Comparison of ENCODE assay signal across 1 cellular context in genomic region chr3:13370609-13371008, GRCh38.
TF ChIP-seq lines count a peak whose summit lies in the region.

No MANE protein-coding gene starts in this region.

TF ChIP-seq in WTC11, 78 proteins besides CTCF, POLR2A, EP300 and RAD21 (continued from another document):
- TF ChIP-seq FOXP4 (CRISPR knock-in tag; IDR thresholded peaks at IDR 0.05) (no peak), SP1 (CRISPR knock-in tag; conservative IDR thresholded peaks at IDR 0.05) (no peak), E2F1 (CRISPR knock-in tag; IDR thresholded peaks at IDR 0.05) (no peak), ZNF281 (CRISPR knock-in tag; IDR thresholded peaks at IDR 0.05) (no peak), ZNF263 (CRISPR knock-in tag; IDR thresholded peaks at IDR 0.05; ENCODE audit: low read depth) (no peak), ZNF671 (CRISPR knock-in tag; IDR thresholded peaks at IDR 0.05) (no peak), E2F5 (CRISPR knock-in tag; IDR thresholded peaks at IDR 0.05) (no peak), PREB (CRISPR knock-in tag; IDR thresholded peaks at IDR 0.05; ENCODE audit: borderline replicate concordance) (no peak), GRHL2 (CRISPR knock-in tag; IDR thresholded peaks at IDR 0.05; ENCODE audit: insufficient replicate concordance, severe bottlenecking) (no peak)
